In the genomic region with DNA sequence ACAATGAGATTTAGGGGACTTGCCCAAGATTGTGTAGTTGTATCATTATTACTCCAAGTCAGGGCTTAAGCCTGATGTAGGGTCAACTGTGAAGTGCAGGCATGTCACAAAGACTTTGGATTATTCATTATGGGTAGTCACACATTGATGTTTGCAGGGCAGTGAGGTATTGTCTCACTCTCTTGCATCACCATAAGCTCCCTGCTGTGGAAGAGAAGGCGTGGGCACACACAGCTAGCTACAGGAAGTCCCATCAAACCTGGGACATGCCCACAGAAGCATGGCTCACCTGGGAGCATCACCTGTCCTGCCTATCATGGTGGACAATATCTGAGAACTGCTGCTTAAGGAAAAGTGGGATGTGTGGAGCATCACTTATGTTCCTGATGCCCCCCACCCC, we compare ENCODE assay signal across 1 cellular context.
TF ChIP-seq lines count a peak whose summit lies in the region.

No MANE protein-coding gene starts in this region.

TF ChIP-seq in K562, 482 proteins besides CTCF, POLR2A, EP300 and RAD21 (continued from another document):
- TF ChIP-seq, protein P1, sequence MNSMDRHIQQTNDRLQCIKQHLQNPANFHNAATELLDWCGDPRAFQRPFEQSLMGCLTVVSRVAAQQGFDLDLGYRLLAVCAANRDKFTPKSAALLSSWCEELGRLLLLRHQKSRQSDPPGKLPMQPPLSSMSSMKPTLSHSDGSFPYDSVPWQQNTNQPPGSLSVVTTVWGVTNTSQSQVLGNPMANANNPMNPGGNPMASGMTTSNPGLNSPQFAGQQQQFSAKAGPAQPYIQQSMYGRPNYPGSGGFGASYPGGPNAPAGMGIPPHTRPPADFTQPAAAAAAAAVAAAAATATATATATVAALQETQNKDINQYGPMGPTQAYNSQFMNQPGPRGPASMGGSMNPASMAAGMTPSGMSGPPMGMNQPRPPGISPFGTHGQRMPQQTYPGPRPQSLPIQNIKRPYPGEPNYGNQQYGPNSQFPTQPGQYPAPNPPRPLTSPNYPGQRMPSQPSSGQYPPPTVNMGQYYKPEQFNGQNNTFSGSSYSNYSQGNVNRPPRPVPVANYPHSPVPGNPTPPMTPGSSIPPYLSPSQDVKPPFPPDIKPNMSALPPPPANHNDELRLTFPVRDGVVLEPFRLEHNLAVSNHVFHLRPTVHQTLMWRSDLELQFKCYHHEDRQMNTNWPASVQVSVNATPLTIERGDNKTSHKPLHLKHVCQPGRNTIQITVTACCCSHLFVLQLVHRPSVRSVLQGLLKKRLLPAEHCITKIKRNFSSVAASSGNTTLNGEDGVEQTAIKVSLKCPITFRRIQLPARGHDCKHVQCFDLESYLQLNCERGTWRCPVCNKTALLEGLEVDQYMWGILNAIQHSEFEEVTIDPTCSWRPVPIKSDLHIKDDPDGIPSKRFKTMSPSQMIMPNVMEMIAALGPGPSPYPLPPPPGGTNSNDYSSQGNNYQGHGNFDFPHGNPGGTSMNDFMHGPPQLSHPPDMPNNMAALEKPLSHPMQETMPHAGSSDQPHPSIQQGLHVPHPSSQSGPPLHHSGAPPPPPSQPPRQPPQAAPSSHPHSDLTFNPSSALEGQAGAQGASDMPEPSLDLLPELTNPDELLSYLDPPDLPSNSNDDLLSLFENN (IDR thresholded peaks at IDR 0.05; ENCODE audit: low read depth in 2 of 2, low read length in 2 of 2), result no peak
- TF ChIP-seq HDAC6 (IDR thresholded peaks at IDR 0.05; ENCODE audit: low read depth, low read length) (no peak), CEBPG (CRISPR knock-in tag; IDR thresholded peaks at IDR 0.05) (0 out of 2 replicates have a peak, but pooled peaks have one; percentile 14), CEBPG (tag; conservative IDR thresholded peaks at IDR 0.05 in 1 of 2, IDR thresholded peaks at IDR 0.05 in 1 of 2) (0 out of 4 replicates have a peak, but pooled peaks of 1 of the 2 experiments have one; percentile 11), U2AF1 (optimal IDR thresholded peaks at IDR 0.05; ENCODE audit: low read depth, low read length) (no peak), ILK (tag; IDR thresholded peaks at IDR 0.05; ENCODE audit: borderline replicate concordance, low read depth) (no peak)
- TF ChIP-seq, protein P2, sequence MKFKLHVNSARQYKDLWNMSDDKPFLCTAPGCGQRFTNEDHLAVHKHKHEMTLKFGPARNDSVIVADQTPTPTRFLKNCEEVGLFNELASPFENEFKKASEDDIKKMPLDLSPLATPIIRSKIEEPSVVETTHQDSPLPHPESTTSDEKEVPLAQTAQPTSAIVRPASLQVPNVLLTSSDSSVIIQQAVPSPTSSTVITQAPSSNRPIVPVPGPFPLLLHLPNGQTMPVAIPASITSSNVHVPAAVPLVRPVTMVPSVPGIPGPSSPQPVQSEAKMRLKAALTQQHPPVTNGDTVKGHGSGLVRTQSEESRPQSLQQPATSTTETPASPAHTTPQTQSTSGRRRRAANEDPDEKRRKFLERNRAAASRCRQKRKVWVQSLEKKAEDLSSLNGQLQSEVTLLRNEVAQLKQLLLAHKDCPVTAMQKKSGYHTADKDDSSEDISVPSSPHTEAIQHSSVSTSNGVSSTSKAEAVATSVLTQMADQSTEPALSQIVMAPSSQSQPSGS (CRISPR knock-in tag; IDR thresholded peaks at IDR 0.05), result no peak
